8 cellular contexts compared by ENCODE assay signal in the genomic region with DNA sequence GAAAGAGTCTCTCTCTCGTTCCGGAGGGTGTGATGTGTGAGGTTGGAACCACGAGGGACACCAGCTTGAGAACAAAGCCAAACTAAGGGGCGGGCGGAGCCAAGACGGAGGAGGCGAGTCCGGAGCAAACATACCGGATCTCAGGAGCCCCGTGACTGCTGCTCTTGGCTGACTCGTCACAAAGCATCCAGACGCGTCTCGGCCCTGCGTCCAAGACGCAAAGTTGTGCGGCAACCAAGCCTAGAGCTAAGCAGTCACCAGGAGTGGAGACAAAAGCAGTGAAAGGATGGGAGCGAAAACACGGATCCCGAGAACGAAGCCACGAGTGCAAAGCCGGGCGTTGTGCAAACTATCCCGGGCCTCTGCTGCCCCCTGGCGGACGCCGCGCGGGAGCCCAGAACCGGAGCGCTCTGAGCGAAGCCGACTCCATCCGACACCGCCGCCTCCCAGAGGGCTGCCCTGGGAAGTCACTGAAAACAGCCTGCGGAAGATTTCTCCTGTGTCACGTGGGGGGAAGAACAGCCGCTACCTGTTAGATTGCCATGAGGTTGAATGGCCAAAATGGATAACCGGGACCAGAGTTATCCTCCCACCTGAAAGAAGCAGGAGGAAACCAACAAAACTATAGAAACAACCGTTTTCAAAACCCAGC. TPM values are rescaled to one million over a fixed set of nuclear protein-coding genes. Genes with fewer than 3 reads are reported as not detected.
DNase-seq lines count a peak whose midpoint lies in the region; ATAC-seq, FAIRE-seq and TF ChIP-seq lines count a peak whose summit lies in the region.

No MANE protein-coding gene starts in this region.

- no peaks in the 10 kb centered on the region for H3K36me3 ChIP-seq in SK-N-MC (ENCODE audit: insufficient read depth, low read length)
- H3K36me3 ChIP-seq in suprapubic skin: no peaks in the 10 kb centered on the region

- H3K27ac Mint-ChIP-seq in activated naive CD4-positive, alpha-beta T cell treated with anti-CD3 and anti-CD28 coated beads, Interleukin-2, amount 50 U/mL, for 24 hours: no peak overlapping the region

- no peak overlapping the region for H3K27ac ChIP-seq in SK-N-MC
- peak overlapping the region; percentile 67 for H3K27ac ChIP-seq in suprapubic skin

- H3K9me3 Mint-ChIP-seq in activated naive CD4-positive, alpha-beta T cell treated with anti-CD3 and anti-CD28 coated beads, Interleukin-2, amount 50 U/mL, for 24 hours: no peaks in the 10 kb centered on the region

- no peaks in the 10 kb centered on the region for H3K9me3 ChIP-seq in SK-N-MC (ENCODE audit: low read depth, low read length)
- no peaks in the 10 kb centered on the region for H3K9me3 ChIP-seq in suprapubic skin

- H3K4me1 Mint-ChIP-seq in activated naive CD4-positive, alpha-beta T cell treated with anti-CD3 and anti-CD28 coated beads, Interleukin-2, amount 50 U/mL, for 24 hours: peaks cover 15% of the 10 kb centered on the region

- peak overlapping the region; percentile 78 for H3K4me3 ChIP-seq in SK-N-MC
- peak overlapping the region; percentile 48 for H3K4me3 ChIP-seq in suprapubic skin

- peak overlapping the region; percentile 88 for H3K4me3 Mint-ChIP-seq in activated naive CD4-positive, alpha-beta T cell treated with anti-CD3 and anti-CD28 coated beads, Interleukin-2, amount 50 U/mL, for 24 hours

- peaks cover 29% of the 10 kb centered on the region for H3K4me1 ChIP-seq in suprapubic skin

- ATAC-seq in omental fat pad (ENCODE audit: low FRiP score): peak; percentile 94

- TF ChIP-seq CTCF in omental fat pad (IDR thresholded peaks at IDR 0.05): peak in 1 of 3 donors; percentile 91
- TF ChIP-seq CTCF in suprapubic skin (IDR thresholded peaks at IDR 0.05): peak; percentile 94 to 97

- DNase-seq in EH (ENCODE audit: low read depth): peak; percentile 87
- DNase-seq in H54 (ENCODE audit: insufficient read length, low spot score): peak; percentile 76
- DNase-seq in LoVo (ENCODE audit: low spot score): peak; percentile 77
- no peak for DNase-seq in SK-N-MC (ENCODE audit: low read depth, low spot score)
- DNase-seq in glomerular visceral epithelial cell (ENCODE audit: extremely low spot score): peak; percentile 83
- DNase-seq in omental fat pad (ENCODE audit: low spot score): peak; percentile 89
- DNase-seq in suprapubic skin (ENCODE audit: low spot score in 2 of 2): peak; percentile 94

- no peak for TF ChIP-seq EP300 in suprapubic skin (IDR thresholded peaks at IDR 0.05)

- no peak overlapping the region for H3K9ac ChIP-seq in SK-N-MC (ENCODE audit: insufficient read length)

- H3K27me3 ChIP-seq in suprapubic skin: peaks cover 8% of the 10 kb centered on the region

- FAIRE-seq in H54 (lab: Jason Lieb, UNC): no peak

- WGBS in suprapubic skin: 0% methylated on average over 10 of the region's 42 CpGs

- peaks cover 35% of the 10 kb centered on the region for H3K27me3 Mint-ChIP-seq in activated naive CD4-positive, alpha-beta T cell treated with anti-CD3 and anti-CD28 coated beads, Interleukin-2, amount 50 U/mL, for 24 hours

- TF ChIP-seq POLR2A in H54 (IDR thresholded peaks at IDR 0.05; ENCODE audit: low read depth, low read length) (no peak), suprapubic skin (IDR thresholded peaks at IDR 0.05) (no peak)

- H3K36me3 Mint-ChIP-seq in activated naive CD4-positive, alpha-beta T cell treated with anti-CD3 and anti-CD28 coated beads, Interleukin-2, amount 50 U/mL, for 24 hours: no peaks in the 10 kb centered on the region

RNA-seq across cellular contexts. Expression of a gene that starts 46.4 kb away (rescaled TPM):
- total RNA-seq in omental fat pad: not detected
- total RNA-seq in suprapubic skin: not detected
